8 cellular contexts compared by ENCODE assay signal in genomic region chr18:13217971-13218375, GRCh38. TPM values are rescaled to one million over a fixed set of nuclear protein-coding genes. Genes with fewer than 3 reads are reported as not detected.
A peak's percentile ranks its signal among the peaks of the same experiment; 100 is the strongest.
DNase-seq lines count a peak whose midpoint lies in the region; ATAC-seq, FAIRE-seq and TF ChIP-seq lines count a peak whose summit lies in the region.

No MANE protein-coding gene starts in this region.

- no peak overlapping the region for H3K27ac Mint-ChIP-seq in activated B cell treated with CpG ODN at 0.5 μM for 24 hours

- no peaks in the 10 kb centered on the region for H3K9me3 Mint-ChIP-seq in activated B cell treated with CpG ODN at 0.5 μM for 24 hours

- H3K9me2 ChIP-seq in hepatocyte (replicated peaks; ENCODE audit: insufficient read depth) = no peaks in the 10 kb centered on the region

- no peaks in the 10 kb centered on the region for H4K20me1 ChIP-seq in hepatocyte (ENCODE audit: insufficient read depth, poor library complexity, severe bottlenecking)

- POLR2A ChIA-PET in activated B cell treated with CpG ODN at 0.5 μM for 24 hours (lab: Charles Lee) = no interaction called here

- H3K27me3 ChIP-seq in hepatocyte (peaks cover 13% of the 10 kb centered on the region), small intestine (ENCODE audit: control insufficient read depth in 2 of 2, insufficient read depth in 2 of 2, low read length in 2 of 2) (no peaks in the 10 kb centered on the region)

- DNase-seq in NCI-H748 (lab: John Stamatoyannopoulos, UW; ENCODE audit: unreplicated experiment) = peak; percentile 57
- DNase-seq in NCI-H748 treated with DMSO at 0.1 percent for 48 hours (lab: John Stamatoyannopoulos, UW) = no peak
- peak; percentile 25 for DNase-seq in activated B cell treated with CpG ODN at 0.5 μM for 24 hours
- no peak for DNase-seq in hepatocyte (ENCODE audit: low spot score)
- DNase-seq in small intestine = peak; percentile 14
- no peak for DNase-seq in mesenteric fat pad (ENCODE audit: low spot score)

- H2AFZ ChIP-seq in hepatocyte = peak overlapping the region; percentile 45

- peaks cover 51% of the 10 kb centered on the region for H3K27me3 Mint-ChIP-seq in activated B cell treated with CpG ODN at 0.5 μM for 24 hours

- peaks cover 16% of the 10 kb centered on the region for H3K4me1 Mint-ChIP-seq in activated B cell treated with CpG ODN at 0.5 μM for 24 hours

- no peaks in the 10 kb centered on the region for H3K9me3 ChIP-seq in hepatocyte (ENCODE audit: low read depth)
- H3K9me3 ChIP-seq in small intestine (ENCODE audit: control insufficient read depth, low read depth) = no peaks in the 10 kb centered on the region

- peak overlapping the region; percentile 96 for H3K4me2 ChIP-seq in hepatocyte

- H3K79me2 ChIP-seq in hepatocyte = peaks cover 4% of the 10 kb centered on the region

- CTCF ChIA-PET in activated B cell treated with CpG ODN at 0.5 μM for 24 hours (lab: Charles Lee) = interaction anchor here (1.4 kb wide), 1 partner anchor 308 kb away, joined by 3 read pairs; no protein-coding TSS in a partner anchor

- intact Hi-C loops in activated B cell treated with CpG ODN at 0.5 μM for 24 hours (cut with micrococcal nuclease) = loop anchor here (2.0 to 5.0 kb wide), 5 partner anchors 164 to 914 kb away; partner anchors contain the start of genes FAM210A, RNMT and ZNF519

- WGBS in hepatocyte (ENCODE audit: low lambda C conversion rate, missing lambda C conversion rate) = 0% methylated on average over 16 of the region's 54 CpGs
- WGBS in small intestine, 3 donors = 0 to 1% (median 1%) methylated on average over 32 to 54 of the region's 54 CpGs

- no peak for ATAC-seq in activated B cell treated with CpG ODN at 0.5 μM for 24 hours (ENCODE audit: low read depth)
- no peak for ATAC-seq in GM21367 (IDR thresholded peaks at IDR 0.05; ENCODE audit: unreplicated experiment)
- ATAC-seq in HG02852 (IDR thresholded peaks at IDR 0.05; ENCODE audit: unreplicated experiment) = no peak

- TF ChIP-seq CTCF in activated B cell treated with CpG ODN at 0.5 μM for 24 hours (IDR thresholded peaks at IDR 0.05) = no peak
- no peak for TF ChIP-seq CTCF in hepatocyte (IDR thresholded peaks at IDR 0.05; ENCODE audit: poor library complexity)

- H3K4me3 ChIP-seq in hepatocyte (peak overlapping the region; percentile 77), small intestine (ENCODE audit: low read depth in 1 of 2, low read length in 2 of 2) (peak overlapping the region; percentile 66 to 91)

- no peaks in the 10 kb centered on the region for H3K36me3 Mint-ChIP-seq in activated B cell treated with CpG ODN at 0.5 μM for 24 hours (ENCODE audit: low read depth)

- FAIRE-seq in small intestine (lab: Jason Lieb, UNC) = no peak

- peak overlapping the region; percentile 48 for H3K4me3 Mint-ChIP-seq in activated B cell treated with CpG ODN at 0.5 μM for 24 hours

- H3K36me3 ChIP-seq in hepatocyte (replicated peaks; ENCODE audit: insufficient read depth, low read depth) (no peaks in the 10 kb centered on the region), small intestine (ENCODE audit: control insufficient read depth in 2 of 2, insufficient read depth in 2 of 2, low read length in 2 of 2) (no peaks in the 10 kb centered on the region)

- H3K4me1 ChIP-seq in hepatocyte (ENCODE audit: insufficient read depth) (peaks cover 22% of the 10 kb centered on the region), small intestine (ENCODE audit: control insufficient read depth in 2 of 2, insufficient read depth in 1 of 2, low read depth in 1 of 2, low read length in 1 of 2) (peaks cover 3 to 10% of the 10 kb centered on the region in 2 donors)

- peak overlapping the region; percentile 72 for H3K27ac ChIP-seq in hepatocyte
- peak overlapping the region; percentile 45 to 73 for H3K27ac ChIP-seq in small intestine (ENCODE audit: low read depth in 1 of 2, low read length in 1 of 2)

RNA-seq across cellular contexts. Expression of gene LDLRAD4, which starts 0.6 kb away (rescaled TPM):
- total RNA-seq in activated B cell treated with CpG ODN at 0.5 μM for 24 hours (66.9 and 70.1 TPM in 2 replicates), hepatocyte (13.3 and 15.1 TPM in 2 replicates), mesenteric fat pad (39.6 TPM)
- polyA plus RNA-seq in hepatocyte (17.5 and 29.0 TPM in 2 replicates), small intestine (1 to 10 TPM; 2.7 to 7.4 (median 6.6) TPM)

Comparison
In these comparisons a context has a peak if more than half of its experiments do, and no peak if none do; other contexts are left out.
1. DNase-seq: peak in NCI-H748 (single experiment), activated B cell treated with CpG ODN at 0.5 μM for 24 hours (single experiment) and small intestine (single experiment); none in NCI-H748 treated with DMSO at 0.1 percent for 48 hours (single experiment), hepatocyte (single experiment) and mesenteric fat pad (single experiment).